ENCODE assay signal across 20 cellular contexts in genomic region chr11:119860561-119861094, GRCh38.
"Had no signal": no experiment of that assay in that cellular context is flagged by ENCODE, and none has a peak within 500 bp of the region (broad histone marks: within the 10 kb centered on the region; RNA-seq: fewer than 3 reads in every experiment).

No MANE protein-coding gene starts in this region.

- ATAC-seq: gastroesophageal sphincter; left cardiac atrium; left ventricle myocardium superior; right cardiac atrium; stimulated activated effector memory CD8-positive, alpha-beta T cell treated with anti-CD3 and anti-CD28 coated beads, Interleukin-12 subunit alpha, Interleukin-12 subunit beta, amount 100 ng/mL, for 72 hours; stimulated activated naive CD8-positive, alpha-beta T cell treated with anti-CD3 and anti-CD28 coated beads, Interleukin-15, Interleukin-2, amounts not matched to agents 100 U/mL and 50 U/mL, for 24 hours had no signal

- H3K27ac ChIP-seq: dorsolateral prefrontal cortex, esophagus muscularis mucosa, gastroesophageal sphincter, suprapubic skin, thyroid gland had no signal

- DNase-seq: cortex of kidney; dorsolateral prefrontal cortex; effector CD8-positive, alpha-beta T cell; immature natural killer cell; kidney; left cardiac atrium; left ventricle myocardium superior; mesendoderm; naive B cell; right cardiac atrium; small intestine; stimulated activated CD4-positive, alpha-beta T cell treated with anti-CD3 and anti-CD28 coated beads, Interleukin-4, amount 100 ng/mL, for 1 hour; stimulated activated CD8-positive, alpha-beta memory T cell treated with anti-CD3 and anti-CD28 coated beads, Interleukin-4, amount 100 ng/mL, for 48 hours; stimulated activated naive CD8-positive, alpha-beta T cell treated with anti-CD3 and anti-CD28 coated beads, Interleukin-15, Interleukin-2, amounts not matched to agents 100 U/mL and 50 U/mL, for 24 hours; thyroid gland had no signal

- H3K4me3 ChIP-seq: dorsolateral prefrontal cortex, esophagus muscularis mucosa, gastroesophageal sphincter, lung, suprapubic skin, thyroid gland had no signal

- H3K9me3 ChIP-seq: esophagus muscularis mucosa, gastroesophageal sphincter, suprapubic skin, thyroid gland had no signal

- H3K36me3 ChIP-seq: esophagus muscularis mucosa, gastroesophageal sphincter, suprapubic skin, thyroid gland had no signal

- H3K4me1 ChIP-seq: esophagus muscularis mucosa, gastroesophageal sphincter, thyroid gland had no signal
